In the genomic region with DNA sequence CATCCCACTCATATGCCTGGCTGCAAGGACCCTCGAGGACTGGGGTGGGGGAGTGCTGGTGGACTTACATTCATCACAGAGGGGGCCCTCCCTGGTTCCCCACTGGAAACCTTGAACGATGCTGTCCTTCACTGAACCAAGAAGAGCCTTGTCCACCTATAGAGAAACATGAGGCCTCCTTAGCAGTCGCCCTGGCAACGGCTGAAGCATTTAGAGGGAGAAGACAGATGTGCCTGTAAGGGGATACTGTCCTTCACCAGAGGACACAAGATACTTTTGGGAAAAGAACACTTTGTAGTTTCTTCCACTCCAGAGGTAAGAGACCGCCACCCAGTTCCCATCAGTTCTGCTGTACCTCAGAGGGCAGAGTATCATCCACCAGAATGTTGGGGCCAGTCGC, we compare ENCODE assay signal across 25 cellular contexts.
"Had no signal": no experiment of that assay in that cellular context is flagged by ENCODE, and none has a peak within 500 bp of the region (broad histone marks: within the 10 kb centered on the region; RNA-seq: fewer than 3 reads in every experiment).

No MANE protein-coding gene starts in this region.

- H3K4me1 Mint-ChIP-seq: activated CD4-positive, alpha-beta T cell treated with anti-CD3 and anti-CD28 coated beads, Interleukin-2, amount 10 ng/mL, durations not matched to agents 7 days and 5 days; activated naive CD8-positive, alpha-beta T cell treated with anti-CD3 and anti-CD28 coated beads for 36 hours; WTC11 had no signal

- H3K9me3 ChIP-seq: adrenal gland, breast epithelium, Peyer's patch, SJSA1 had no signal

- H3K27me3 Mint-ChIP-seq: activated CD4-positive, alpha-beta memory T cell treated with anti-CD3 and anti-CD28 coated beads for 36 hours; activated CD4-positive, alpha-beta T cell treated with anti-CD3 and anti-CD28 coated beads, Interleukin-2, amount 10 ng/mL, durations not matched to agents 7 days and 5 days; activated naive CD8-positive, alpha-beta T cell treated with anti-CD3 and anti-CD28 coated beads for 36 hours had no signal

- ATAC-seq: WTC11 had no signal

- H3K27ac Mint-ChIP-seq: activated CD4-positive, alpha-beta memory T cell treated with anti-CD3 and anti-CD28 coated beads for 36 hours; activated CD4-positive, alpha-beta T cell treated with anti-CD3 and anti-CD28 coated beads, Interleukin-2, amount 10 ng/mL, durations not matched to agents 7 days and 5 days; activated T-helper 1 cell treated with anti-CD3 and anti-CD28 coated beads, Interleukin-12 subunit alpha, Interleukin-12 subunit beta, Interleukin-2, Interleukin-4 antibody, amounts not matched to agents 30 ng/mL and 10 ng/mL and 1 ng/mL, durations not matched to agents 14 hours and 24 hours and 36 hours; T-helper 1 cell treated with Interleukin-12 subunit alpha and Interleukin-12 subunit beta and Interleukin-4 antibody, amounts not matched to agents 30 μg/mL and 1 μg/mL, for 36 hours; WTC11 had no signal

- H3K4me3 ChIP-seq: adrenal gland, breast epithelium, Peyer's patch, SJSA1 had no signal

- H3K27me3 ChIP-seq: adrenal gland, breast epithelium, Peyer's patch, SJSA1 had no signal

- H3K4me3 Mint-ChIP-seq: activated CD4-positive, alpha-beta memory T cell treated with anti-CD3 and anti-CD28 coated beads for 36 hours; activated CD4-positive, alpha-beta T cell treated with anti-CD3 and anti-CD28 coated beads, Interleukin-2, amount 10 ng/mL, durations not matched to agents 7 days and 5 days; activated naive CD8-positive, alpha-beta T cell treated with anti-CD3 and anti-CD28 coated beads for 36 hours; activated T-helper 1 cell treated with anti-CD3 and anti-CD28 coated beads, Interleukin-12 subunit alpha, Interleukin-12 subunit beta, Interleukin-2, Interleukin-4 antibody, amounts not matched to agents 30 ng/mL and 10 ng/mL and 1 ng/mL, durations not matched to agents 14 hours and 24 hours and 36 hours; T-helper 1 cell treated with Interleukin-12 subunit alpha and Interleukin-12 subunit beta and Interleukin-4 antibody, amounts not matched to agents 30 μg/mL and 1 μg/mL, for 36 hours; WTC11 had no signal

- H3K9me3 Mint-ChIP-seq: activated CD4-positive, alpha-beta memory T cell treated with anti-CD3 and anti-CD28 coated beads for 36 hours; activated CD4-positive, alpha-beta T cell treated with anti-CD3 and anti-CD28 coated beads, Interleukin-2, amount 10 ng/mL, durations not matched to agents 7 days and 5 days; activated naive CD8-positive, alpha-beta T cell treated with anti-CD3 and anti-CD28 coated beads for 36 hours; activated T-helper 1 cell treated with anti-CD3 and anti-CD28 coated beads, Interleukin-12 subunit alpha, Interleukin-12 subunit beta, Interleukin-2, Interleukin-4 antibody, amounts not matched to agents 30 ng/mL and 10 ng/mL and 1 ng/mL, durations not matched to agents 14 hours and 24 hours and 36 hours; T-helper 1 cell treated with Interleukin-12 subunit alpha and Interleukin-12 subunit beta and Interleukin-4 antibody, amounts not matched to agents 30 μg/mL and 1 μg/mL, for 36 hours; WTC11 had no signal

- DNase-seq: activated CD4-positive, alpha-beta memory T cell treated with anti-CD3 and anti-CD28 coated beads for 36 hours; activated CD4-positive, alpha-beta T cell treated with anti-CD3 and anti-CD28 coated beads, Interleukin-2, amount 10 ng/mL, durations not matched to agents 7 days and 5 days; activated CD4-positive, CD25-positive, alpha-beta regulatory T cell treated with anti-CD3 and anti-CD28 coated beads, Interleukin-2, amount 50 U/mL, for 72 hours; activated CD8-positive, alpha-beta memory T cell treated with anti-CD3 and anti-CD28 coated beads for 24 hours; activated effector memory CD4-positive, alpha-beta T cell treated with Interleukin-2 at 50 U/mL for 16 hours; activated naive CD4-positive, alpha-beta T cell treated with Interleukin-2 at 50 U/mL for 16 hours; activated naive CD8-positive, alpha-beta T cell treated with anti-CD3 and anti-CD28 coated beads for 36 hours; adrenal gland; anterior cingulate cortex; caudate nucleus; Kasumi-1; KBM-7; NCI-H146; NCI-H187 treated with DMSO at 0.1 percent for 48 hours; NCI-H2081 treated with DMSO at 0.1 percent for 48 hours; NCI-H2171 treated with DMSO at 0.1 percent for 48 hours; NCI-H226; Peyer's patch; SHP77; T-helper 9 cell had no signal

- H3K27ac ChIP-seq: adrenal gland, breast epithelium, Peyer's patch, SJSA1 had no signal

- H3K4me1 ChIP-seq: adrenal gland, breast epithelium, Peyer's patch, SJSA1 had no signal
